ENCODE assay signal across 7 cellular contexts in genomic region chr16:29211456-29211855, GRCh38.
A peak's percentile ranks its signal among the peaks of the same experiment; 100 is the strongest.
DNase-seq lines count a peak whose midpoint lies in the region; ATAC-seq and TF ChIP-seq lines count a peak whose summit lies in the region.
"Not testable (repeated sequence)": the region's sequence is repeated elsewhere in the genome, so short reads cannot be mapped to it uniquely, and the experiment has no call there.

No MANE protein-coding gene starts in this region.

- peak; percentile 2 for DNase-seq in activated CD8-positive, alpha-beta memory T cell treated with anti-CD3 and anti-CD28 coated beads, Interleukin-2, amount 50 U/mL, for 48 hours
- peak; percentile 65 for DNase-seq in coronary artery (ENCODE audit: low spot score)
- peak; percentile 24 for DNase-seq in cardiac septum (ENCODE audit: low spot score)
- peak; percentile 26 for DNase-seq in left lobe of liver (ENCODE audit: low spot score)
- peak; percentile 85 for DNase-seq in posterior vena cava (ENCODE audit: low spot score)
- DNase-seq in ureter (ENCODE audit: low spot score), result peak; percentile 42

- not testable (repeated sequence) for ATAC-seq in left lobe of liver

- H3K36me3 ChIP-seq in thymus (ENCODE audit: control insufficient read depth, insufficient read depth), result not testable (repeated sequence)

- intact Hi-C loops in cardiac septum (cut with DNase I); posterior vena cava (cut with DNase I): not testable (repeated sequence)

- H3K4me1 ChIP-seq in thymus (ENCODE audit: control insufficient read depth, insufficient read depth, low read length), result not testable (repeated sequence)

- not testable (repeated sequence) for H3K27ac ChIP-seq in coronary artery
- peak overlapping the region; percentile 18 for H3K27ac ChIP-seq in thymus (ENCODE audit: low read depth)

- not testable (repeated sequence) for H3K27me3 ChIP-seq in thymus (ENCODE audit: control insufficient read depth, insufficient read depth)

- WGBS in thymus, result 92% methylated on average over 12 of the region's 12 CpGs

- H3K4me3 ChIP-seq in coronary artery; thymus (ENCODE audit: low read length): not testable (repeated sequence)

- not testable (repeated sequence) for H3K9me3 ChIP-seq in thymus (ENCODE audit: control insufficient read depth)

- TF ChIP-seq CTCF in coronary artery (IDR thresholded peaks at IDR 0.05), result not testable (repeated sequence)

Comparison
In these comparisons a context has a peak if more than half of its experiments do, and no peak if none do; other contexts are left out.
1. DNase-seq: peak in every context shown above with its lines; median percentile 85 in posterior vena cava; 65 in coronary artery; 42 in ureter; 26 in left lobe of liver; 24 in cardiac septum; 2 in activated CD8-positive, alpha-beta memory T cell treated with anti-CD3 and anti-CD28 coated beads, Interleukin-2, amount 50 U/mL, for 48 hours.